In genomic region chr17:38351412-38352222, GRCh38 we compare ENCODE assay signal across 8 cellular contexts. TPM values are rescaled to one million over a fixed set of nuclear protein-coding genes. Genes with fewer than 3 reads are reported as not detected.
DNase-seq lines count a peak whose midpoint lies in the region; ATAC-seq, FAIRE-seq and TF ChIP-seq lines count a peak whose summit lies in the region.

A gene with protein sequence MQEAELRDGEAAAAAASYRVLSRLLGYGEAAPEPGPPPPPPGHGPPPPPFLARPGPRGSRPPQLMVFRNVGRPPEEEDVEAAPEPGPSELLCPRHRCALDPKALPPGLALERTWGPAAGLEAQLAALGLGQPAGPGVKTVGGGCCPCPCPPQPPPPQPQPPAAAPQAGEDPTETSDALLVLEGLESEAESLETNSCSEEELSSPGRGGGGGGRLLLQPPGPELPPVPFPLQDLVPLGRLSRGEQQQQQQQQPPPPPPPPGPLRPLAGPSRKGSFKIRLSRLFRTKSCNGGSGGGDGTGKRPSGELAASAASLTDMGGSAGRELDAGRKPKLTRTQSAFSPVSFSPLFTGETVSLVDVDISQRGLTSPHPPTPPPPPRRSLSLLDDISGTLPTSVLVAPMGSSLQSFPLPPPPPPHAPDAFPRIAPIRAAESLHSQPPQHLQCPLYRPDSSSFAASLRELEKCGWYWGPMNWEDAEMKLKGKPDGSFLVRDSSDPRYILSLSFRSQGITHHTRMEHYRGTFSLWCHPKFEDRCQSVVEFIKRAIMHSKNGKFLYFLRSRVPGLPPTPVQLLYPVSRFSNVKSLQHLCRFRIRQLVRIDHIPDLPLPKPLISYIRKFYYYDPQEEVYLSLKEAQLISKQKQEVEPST (plus strand): TSS chr17:38351844. CDS start chr17:38352053, 209 bp downstream.

- H2AFZ ChIP-seq in Loucy (ENCODE audit: low read length), result peak within 1 kb of the TSS; percentile 96
- H2AFZ ChIP-seq in neural cell (ENCODE audit: low read depth, low read length), result peak within 1 kb of the TSS; percentile 6

- H3K9ac ChIP-seq in Loucy (ENCODE audit: low read depth, low read length, poor library complexity, severe bottlenecking), result peak within 1 kb of the TSS; percentile 81
- H3K9ac ChIP-seq in neural cell (ENCODE audit: low read length), result peak within 1 kb of the TSS; percentile 86

- H3K36me3 ChIP-seq in Loucy (ENCODE audit: insufficient read depth, low read length), result no peaks in the 10 kb centered on the region
- no peaks in the 10 kb centered on the region for H3K36me3 ChIP-seq in RWPE2 (ENCODE audit: low read depth)
- no peaks in the 10 kb centered on the region for H3K36me3 ChIP-seq in neural cell (ENCODE audit: insufficient read depth, low read length)

- peak within 1 kb of the TSS; percentile 88 for H3K4me2 ChIP-seq in Loucy (ENCODE audit: low read depth, low read length, poor library complexity, severe bottlenecking)
- H3K4me2 ChIP-seq in neural cell (ENCODE audit: low read length), result peak within 1 kb of the TSS; percentile 81

- H3K4me3 ChIP-seq in Loucy (ENCODE audit: low read length, poor library complexity, severe bottlenecking) (peak within 1 kb of the TSS; percentile 81), RWPE2 (ENCODE audit: severe bottlenecking) (peak within 1 kb of the TSS; percentile 76), fibroblast of villous mesenchyme (ENCODE audit: low read depth, low read length) (peak within 1 kb of the TSS; percentile 78), neural cell (ENCODE audit: low read length) (peak within 1 kb of the TSS; percentile 99)

- peak; percentile 76 for ATAC-seq in RWPE2 (ENCODE audit: low read depth)
- peak; percentile 95 for ATAC-seq in stimulated activated naive CD8-positive, alpha-beta T cell treated with anti-CD3 and anti-CD28 coated beads, Interleukin-15, amount 100 ng/mL, for 72 hours

- TF ChIP-seq CTCF in Loucy (conservative IDR thresholded peaks at IDR 0.05; ENCODE audit: low read length), result no peak
- TF ChIP-seq CTCF in RWPE2 (IDR thresholded peaks at IDR 0.05; ENCODE audit: poor library complexity, severe bottlenecking), result no peak
- TF ChIP-seq CTCF in fibroblast of villous mesenchyme (IDR thresholded peaks at IDR 0.05; ENCODE audit: insufficient read depth, low read depth, low read length), result no peak
- TF ChIP-seq CTCF in neural cell (IDR thresholded peaks at IDR 0.05; ENCODE audit: poor library complexity, severe bottlenecking), result peak; percentile 27

- H3F3A ChIP-seq in Loucy (ENCODE audit: low read depth), result no peaks in the 10 kb centered on the region
- no peaks in the 10 kb centered on the region for H3F3A ChIP-seq in neural cell (ENCODE audit: insufficient read depth, low read length, poor library complexity, severe bottlenecking)

- H4K20me1 ChIP-seq in Loucy (ENCODE audit: insufficient read depth, low read length, poor library complexity, severe bottlenecking) (peaks cover 26% of the 10 kb centered on the region), neural cell (ENCODE audit: insufficient read depth) (peaks cover 4% of the 10 kb centered on the region)

- H3K27ac ChIP-seq in RWPE2 (ENCODE audit: poor library complexity, severe bottlenecking) (peak within 1 kb of the TSS; percentile 40), neural cell (ENCODE audit: low read length) (peak within 1 kb of the TSS; percentile 66)

- H3K9me3 ChIP-seq in Loucy (ENCODE audit: insufficient read depth, low read depth, low read length) (no peaks in the 10 kb centered on the region), RWPE2 (ENCODE audit: severe bottlenecking) (no peaks in the 10 kb centered on the region), neural cell (ENCODE audit: low read length) (no peaks in the 10 kb centered on the region)

- H3K27me3 Mint-ChIP-seq in stimulated activated naive CD8-positive, alpha-beta T cell treated with anti-CD3 and anti-CD28 coated beads, Interleukin-15, amount 100 ng/mL, for 72 hours, result no peaks in the 10 kb centered on the region

- no peak for TF ChIP-seq RAD21 in neural cell (conservative IDR thresholded peaks at IDR 0.05)

- peaks cover 40% of the 10 kb centered on the region for H3K4me1 ChIP-seq in Loucy (ENCODE audit: insufficient read depth, low read length, poor library complexity, severe bottlenecking)
- H3K4me1 ChIP-seq in RWPE2 (ENCODE audit: insufficient read depth, poor library complexity, severe bottlenecking), result no peaks in the 10 kb centered on the region

- peak within 1 kb of the TSS; percentile 93 to 96 for H3K4me3 Mint-ChIP-seq in stimulated activated naive CD8-positive, alpha-beta T cell treated with anti-CD3 and anti-CD28 coated beads, Interleukin-15, amount 100 ng/mL, for 72 hours

- DNase-seq in EL, result peak; percentile 92
- DNase-seq in H54 (ENCODE audit: insufficient read length, low spot score), result peak; percentile 90
- peak; percentile 88 for DNase-seq in RWPE2 (ENCODE audit: low spot score)
- DNase-seq in activated effector memory CD4-positive, alpha-beta T cell treated with Interleukin-2 at 50 U/mL for 16 hours, result peak; percentile 86
- peak; percentile 94 for DNase-seq in fibroblast of villous mesenchyme (ENCODE audit: low read depth)
- peak; percentile 90 to 91 for DNase-seq in stimulated activated naive CD8-positive, alpha-beta T cell treated with anti-CD3 and anti-CD28 coated beads, Interleukin-15, amount 100 ng/mL, for 72 hours

- H3K4me1 Mint-ChIP-seq in stimulated activated naive CD8-positive, alpha-beta T cell treated with anti-CD3 and anti-CD28 coated beads, Interleukin-15, amount 100 ng/mL, for 72 hours, result peaks cover 63% of the 10 kb centered on the region

- H3K9me2 ChIP-seq in Loucy (replicated peaks; ENCODE audit: low read depth, low read length) (no peaks in the 10 kb centered on the region), neural cell (ENCODE audit: insufficient read depth, low read length) (no peaks in the 10 kb centered on the region)

- H3K79me2 ChIP-seq in Loucy (ENCODE audit: insufficient read depth, low read length), result peaks cover 44% of the 10 kb centered on the region
- H3K79me2 ChIP-seq in neural cell (replicated peaks; ENCODE audit: insufficient read depth, low read length), result peaks cover 39% of the 10 kb centered on the region

- TF ChIP-seq EP300 in neural cell (conservative IDR thresholded peaks at IDR 0.05; ENCODE audit: poor library complexity, severe bottlenecking), result peak; percentile 59

- H3K9me3 Mint-ChIP-seq in stimulated activated naive CD8-positive, alpha-beta T cell treated with anti-CD3 and anti-CD28 coated beads, Interleukin-15, amount 100 ng/mL, for 72 hours, result no peaks in the 10 kb centered on the region

- peak within 1 kb of the TSS; percentile 97 to 98 for H3K27ac Mint-ChIP-seq in stimulated activated naive CD8-positive, alpha-beta T cell treated with anti-CD3 and anti-CD28 coated beads, Interleukin-15, amount 100 ng/mL, for 72 hours

- FAIRE-seq in H54 (lab: Jason Lieb, UNC), result no peak

- H3K27me3 ChIP-seq in Loucy (ENCODE audit: insufficient read depth, low read length, poor library complexity, severe bottlenecking), result no peaks in the 10 kb centered on the region
- no peaks in the 10 kb centered on the region for H3K27me3 ChIP-seq in RWPE2 (ENCODE audit: insufficient read depth, poor library complexity, severe bottlenecking)
- H3K27me3 ChIP-seq in neural cell (ENCODE audit: insufficient read depth, low read depth, low read length), result no peaks in the 10 kb centered on the region

- peak; percentile 75 for TF ChIP-seq POLR2A in H54 (IDR thresholded peaks at IDR 0.05; ENCODE audit: low read depth, low read length)

TF ChIP-seq in neural cell, 6 proteins besides CTCF, POLR2A, EP300 and RAD21:
- TF ChIP-seq TAF1 (IDR thresholded peaks at IDR 0.05; ENCODE audit: low read depth) (no peak), EZH2 (IDR thresholded peaks at IDR 0.05; ENCODE audit: borderline replicate concordance, insufficient read depth, low read length, poor library complexity, severe bottlenecking) (no peak), MXI1 (conservative IDR thresholded peaks at IDR 0.05; ENCODE audit: poor library complexity, severe bottlenecking) (peak; percentile 46), SMC3 (conservative IDR thresholded peaks at IDR 0.05; ENCODE audit: poor library complexity) (peak; percentile 37), POLR2AphosphoS5 (IDR thresholded peaks at IDR 0.05) (peak; percentile 89)
- TF ChIP-seq, protein P1, sequence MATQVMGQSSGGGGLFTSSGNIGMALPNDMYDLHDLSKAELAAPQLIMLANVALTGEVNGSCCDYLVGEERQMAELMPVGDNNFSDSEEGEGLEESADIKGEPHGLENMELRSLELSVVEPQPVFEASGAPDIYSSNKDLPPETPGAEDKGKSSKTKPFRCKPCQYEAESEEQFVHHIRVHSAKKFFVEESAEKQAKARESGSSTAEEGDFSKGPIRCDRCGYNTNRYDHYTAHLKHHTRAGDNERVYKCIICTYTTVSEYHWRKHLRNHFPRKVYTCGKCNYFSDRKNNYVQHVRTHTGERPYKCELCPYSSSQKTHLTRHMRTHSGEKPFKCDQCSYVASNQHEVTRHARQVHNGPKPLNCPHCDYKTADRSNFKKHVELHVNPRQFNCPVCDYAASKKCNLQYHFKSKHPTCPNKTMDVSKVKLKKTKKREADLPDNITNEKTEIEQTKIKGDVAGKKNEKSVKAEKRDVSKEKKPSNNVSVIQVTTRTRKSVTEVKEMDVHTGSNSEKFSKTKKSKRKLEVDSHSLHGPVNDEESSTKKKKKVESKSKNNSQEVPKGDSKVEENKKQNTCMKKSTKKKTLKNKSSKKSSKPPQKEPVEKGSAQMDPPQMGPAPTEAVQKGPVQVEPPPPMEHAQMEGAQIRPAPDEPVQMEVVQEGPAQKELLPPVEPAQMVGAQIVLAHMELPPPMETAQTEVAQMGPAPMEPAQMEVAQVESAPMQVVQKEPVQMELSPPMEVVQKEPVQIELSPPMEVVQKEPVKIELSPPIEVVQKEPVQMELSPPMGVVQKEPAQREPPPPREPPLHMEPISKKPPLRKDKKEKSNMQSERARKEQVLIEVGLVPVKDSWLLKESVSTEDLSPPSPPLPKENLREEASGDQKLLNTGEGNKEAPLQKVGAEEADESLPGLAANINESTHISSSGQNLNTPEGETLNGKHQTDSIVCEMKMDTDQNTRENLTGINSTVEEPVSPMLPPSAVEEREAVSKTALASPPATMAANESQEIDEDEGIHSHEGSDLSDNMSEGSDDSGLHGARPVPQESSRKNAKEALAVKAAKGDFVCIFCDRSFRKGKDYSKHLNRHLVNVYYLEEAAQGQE (IDR thresholded peaks at IDR 0.05; ENCODE audit: borderline replicate concordance), result peak; percentile 70

RNA-seq across cellular contexts. Expression of the gene that starts here (rescaled TPM):
- total RNA-seq in fibroblast of villous mesenchyme, result 11.2 and 13.9 TPM in 2 replicates
- polyA plus RNA-seq in neural cell, result 23.7 and 28.6 TPM in 2 replicates
- polyA minus RNA-seq in neural cell, result 49.0 and 56.5 TPM in 2 replicates

Comparison
In these comparisons a context has a peak if more than half of its experiments do, and no peak if none do; other contexts are left out.
1. Peak in every context shown above with its lines: DNase-seq, ATAC-seq, H3K4me3 ChIP-seq and H3K27ac ChIP-seq.